In the genomic region with DNA sequence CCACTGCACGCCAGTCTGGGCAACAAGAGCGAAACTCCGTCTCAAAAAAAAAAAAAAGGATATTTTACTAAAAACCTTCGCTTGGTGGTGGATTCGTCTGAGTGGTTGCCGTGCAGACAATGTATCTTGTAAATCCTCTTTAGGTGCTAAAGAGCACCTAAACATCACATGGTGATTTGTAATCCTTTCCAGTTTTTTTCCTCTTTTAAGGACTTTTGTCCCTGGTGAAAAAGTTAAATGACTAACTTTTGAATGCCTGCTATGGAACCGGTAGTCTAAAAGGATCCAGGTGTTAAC, we compare ENCODE assay signal across 9 cellular contexts. TPM values are rescaled to one million over a fixed set of nuclear protein-coding genes. Genes with fewer than 3 reads are reported as not detected.
DNase-seq lines count a peak whose midpoint lies in the region; ATAC-seq and TF ChIP-seq lines count a peak whose summit lies in the region.
"Had no signal": no experiment of that assay in that cellular context is flagged by ENCODE, and none has a peak within 500 bp of the region (broad histone marks: within the 10 kb centered on the region; RNA-seq: fewer than 3 reads in every experiment).

No MANE protein-coding gene starts in this region.

- peak overlapping the region; percentile 86 for H3K27ac Mint-ChIP-seq in Caco-2 (ENCODE audit: unreplicated experiment)

- H3K9ac ChIP-seq in neuronal stem cell (ENCODE audit: low read depth, low read length, poor library complexity) = no peak overlapping the region

- BruUV-seq in Caco-2 (replicated peaks; lab: Mats Ljungman, UMichigan) = TSS peak; percentile 92

- peak overlapping the region; percentile 81 for H3K4me3 Mint-ChIP-seq in Caco-2 (ENCODE audit: unreplicated experiment)

- H2AK5ac ChIP-seq in neuronal stem cell (ENCODE audit: low read depth, low read length) = no peak overlapping the region

- no peak overlapping the region for H3K23ac ChIP-seq in neuronal stem cell (ENCODE audit: low read depth, low read length, poor library complexity)

- H3K27me3 ChIP-seq in Caco-2 (replicated peaks; ENCODE audit: control insufficient read depth, insufficient read depth, low read length) (no peaks in the 10 kb centered on the region), neuronal stem cell (ENCODE audit: control insufficient read depth in 3 of 3, insufficient read depth in 3 of 3, low read depth in 1 of 3, low read length in 3 of 3) (no peaks in the 10 kb centered on the region)

- H3K9me3 Mint-ChIP-seq in Caco-2 (ENCODE audit: unreplicated experiment) = no peaks in the 10 kb centered on the region

- no peak overlapping the region for H2BK15ac ChIP-seq in neuronal stem cell (ENCODE audit: low read length)

- H3K9me3 ChIP-seq in Caco-2 (no peaks in the 10 kb centered on the region), neuronal stem cell (replicated peaks in 1 of 2; ENCODE audit: control insufficient read depth in 2 of 2, insufficient read depth in 1 of 2, low read depth in 1 of 2, low read length in 2 of 2) (no peaks in the 10 kb centered on the region)

- no peak overlapping the region for H3K4me2 ChIP-seq in neuronal stem cell (ENCODE audit: insufficient read depth, low read length, poor library complexity, severe bottlenecking)

- CTCF ChIA-PET in Caco-2 (lab: Charles Lee) = no interaction called here

- ATAC-seq in HG03521 (IDR thresholded peaks at IDR 0.05; ENCODE audit: unreplicated experiment) = no peak

- peak overlapping the region; percentile 30 for H3K4me3 ChIP-seq in Caco-2 (ENCODE audit: low read depth, low read length)
- H3K4me3 ChIP-seq in coronary artery = peak overlapping the region; percentile 95
- peak overlapping the region in 1 of 2 donors; percentile 70 for H3K4me3 ChIP-seq in neuronal stem cell (ENCODE audit: low read length in 2 of 2)

- no peak overlapping the region for H3K14ac ChIP-seq in neuronal stem cell (ENCODE audit: low read length)

- H4K8ac ChIP-seq in neuronal stem cell (ENCODE audit: low read depth, low read length) = no peak overlapping the region

- WGBS in neuronal stem cell (ENCODE audit: extremely low coverage in 2 of 2, insufficient read length in 2 of 2, insufficient replicate concordance in 1 of 2), 2 donors = no CpG with 5 or more reads among the region's 7 CpGs

- H2BK120ac ChIP-seq in neuronal stem cell (ENCODE audit: low read depth, low read length) = no peak overlapping the region

- H3K4me1 ChIP-seq in Caco-2 (peaks cover 12% of the 10 kb centered on the region; the same call in 1 of the 2 replicates), neuronal stem cell (ENCODE audit: control insufficient read depth in 2 of 2, insufficient read depth in 1 of 2, low read depth in 1 of 2, low read length in 2 of 2) (peaks cover 0 to 8% of the 10 kb centered on the region in 2 donors)

- no peaks in the 10 kb centered on the region for H3K36me3 ChIP-seq in Caco-2 (ENCODE audit: control insufficient read depth, insufficient read depth, low read length)
- H3K36me3 ChIP-seq in neuronal stem cell (replicated peaks in 1 of 2; ENCODE audit: control insufficient read depth in 2 of 2, insufficient read depth in 2 of 2, low read length in 2 of 2) = peaks cover 1 to 7% of the 10 kb centered on the region in 2 donors

- no peaks in the 10 kb centered on the region for H3K79me1 ChIP-seq in neuronal stem cell (ENCODE audit: low read depth, low read length)

- H2BK12ac ChIP-seq in neuronal stem cell (ENCODE audit: low read length) = no peak overlapping the region

- TF ChIP-seq CTCF in Caco-2 (IDR thresholded peaks at IDR 0.05; ENCODE audit: insufficient read depth in 1 of 2, low read depth in 1 of 2, low read length in 1 of 2, severe bottlenecking in 1 of 2, unreplicated experiment in 1 of 2) (no peak), coronary artery (IDR thresholded peaks at IDR 0.05) (no peak)

- POLR2A ChIA-PET in Caco-2 (lab: Charles Lee) = interaction anchor here (0.6 kb wide), 1 partner anchor 272 kb away, joined by 3 read pairs; no protein-coding TSS in a partner anchor

- no peak overlapping the region for H4K91ac ChIP-seq in neuronal stem cell (ENCODE audit: low read depth, low read length, poor library complexity)

- no peak overlapping the region for H3K4ac ChIP-seq in neuronal stem cell (ENCODE audit: low read length)

- H2BK5ac ChIP-seq in neuronal stem cell (ENCODE audit: low read length) = no peak overlapping the region

- H2AFZ ChIP-seq in neuronal stem cell (ENCODE audit: low read length) = peak overlapping the region; percentile 80

- no peak overlapping the region for H3K18ac ChIP-seq in neuronal stem cell (ENCODE audit: low read length)

- intact Hi-C loops in Caco-2 (cut with micrococcal nuclease; ENCODE audit: unreplicated experiment) = loop anchor here (2.0 to 5.0 kb wide), 2 partner anchors 66 to 105 kb away; a partner anchor contains a TSS

- peaks cover 18% of the 10 kb centered on the region for H3K36me3 Mint-ChIP-seq in Caco-2 (ENCODE audit: insufficient read depth, unreplicated experiment)

- no peaks in the 10 kb centered on the region for H3K27me3 Mint-ChIP-seq in Caco-2 (ENCODE audit: insufficient read depth, unreplicated experiment)

- H3K27ac ChIP-seq in coronary artery = peak overlapping the region; percentile 77 to 98
- no peak overlapping the region for H3K27ac ChIP-seq in neuronal stem cell (replicated peaks; ENCODE audit: low read length)

- H3K4me1 Mint-ChIP-seq in Caco-2 (ENCODE audit: low read depth, unreplicated experiment) = peaks cover 7% of the 10 kb centered on the region

- no peak for DNase-seq in Caco-2
- DNase-seq in MV-4-11 (lab: John Stamatoyannopoulos, UW) = peak; percentile 50
- no peak for DNase-seq in coronary artery (ENCODE audit: low spot score)
- no peak for DNase-seq in neuronal stem cell (ENCODE audit: low spot score)
- DNase-seq in HuH-7 (ENCODE audit: low spot score) = no peak
- DNase-seq in stimulated activated CD4-positive, alpha-beta T cell treated with anti-CD3 and anti-CD28 coated beads, Interleukin-2, amount 100 ng/mL, for 24 hours = no peak
- DNase-seq in dedifferentiated amniotic fluid mesenchymal stem cell (ENCODE audit: extremely low spot score) = no peak

RNA-seq across cellular contexts. Expression of a gene that starts 0.8 kb away (rescaled TPM):
- total RNA-seq in Caco-2 (2022) = 33.8 and 36.1 TPM in 2 replicates
- 19.5 TPM for polyA plus RNA-seq in neuronal stem cell (2013, experiment 1 of 2)
- 21.7 TPM for polyA plus RNA-seq in neuronal stem cell (2013, experiment 2 of 2)

RNA-seq across cellular contexts. Expression of a gene that starts 9.8 kb away (rescaled TPM):
- total RNA-seq in Caco-2 (2022) = not detected in 2 replicates
- 0.10 TPM for polyA plus RNA-seq in neuronal stem cell (2013, experiment 1 of 2)
- 0.04 TPM for polyA plus RNA-seq in neuronal stem cell (2013, experiment 2 of 2)
- total RNA-seq: myocyte had no signal

RNA-seq across cellular contexts. Expression of a gene that starts 49.0 kb away (rescaled TPM):
- total RNA-seq in Caco-2 (2022) = 45.0 and 46.7 TPM in 2 replicates
- 27.9 TPM for polyA plus RNA-seq in neuronal stem cell (2013, experiment 1 of 2)
- polyA plus RNA-seq in neuronal stem cell (2013, experiment 2 of 2) = 26.8 TPM
